In the genomic region with DNA sequence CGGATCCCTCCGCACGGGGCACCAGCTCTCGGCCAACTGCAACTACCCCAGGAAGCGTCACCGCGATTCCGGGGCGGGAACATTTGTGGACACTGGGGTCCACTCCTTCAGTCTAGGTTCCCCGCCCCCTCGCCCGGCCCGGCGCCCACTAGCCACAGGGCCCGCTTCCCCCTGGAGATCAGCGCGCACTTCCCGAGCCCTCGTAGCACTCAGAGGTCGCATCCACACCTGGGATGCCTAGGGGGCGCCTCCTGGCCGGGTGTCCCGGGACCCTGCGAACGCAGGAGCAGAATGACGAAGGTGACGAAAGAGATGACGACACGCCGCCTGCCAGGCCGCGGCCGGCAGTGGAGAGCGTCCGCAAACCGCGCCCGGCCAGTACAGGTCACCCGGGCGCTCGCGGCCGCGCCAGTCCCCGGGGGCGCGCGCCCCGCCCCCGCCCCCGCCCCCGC, we compare ENCODE assay signal across 8 cellular contexts. TPM values are rescaled to one million over a fixed set of nuclear protein-coding genes. Genes with fewer than 3 reads are reported as not detected.
DNase-seq lines count a peak whose midpoint lies in the region; ATAC-seq and TF ChIP-seq lines count a peak whose summit lies in the region.

No MANE protein-coding gene starts in this region.

- H3K9me3 ChIP-seq in SJSA1 (replicated peaks) (no peaks in the 10 kb centered on the region), testis (no peaks in the 10 kb centered on the region)

- no peaks in the 10 kb centered on the region for H3K27me3 ChIP-seq in SJSA1 (replicated peaks)
- no peaks in the 10 kb centered on the region for H3K27me3 ChIP-seq in testis

- H3K36me3 ChIP-seq in SJSA1 (peaks cover 4% of the 10 kb centered on the region), testis (ENCODE audit: low read depth, missing control alignments) (no peaks in the 10 kb centered on the region)

- peak; percentile 53 for DNase-seq in DMS153 (lab: John Stamatoyannopoulos, UW)
- peak; percentile 85 for DNase-seq in HT1080 (ENCODE audit: low read depth)
- DNase-seq in SJSA1 (ENCODE audit: low read depth in 1 of 2, low spot score in 2 of 2): peak; percentile 87 to 89
- DNase-seq in activated naive CD4-positive, alpha-beta T cell treated with anti-CD3 and anti-CD28 coated beads, Interleukin-2, amount 50 U/mL, for 16 hours: peak; percentile 76
- DNase-seq in glomerular visceral epithelial cell (ENCODE audit: extremely low spot score): peak; percentile 87
- peak; percentile 71 for DNase-seq in omental fat pad (ENCODE audit: low spot score)
- DNase-seq in testis: peak; percentile 89

- peak overlapping the region; percentile 91 for H3K27ac ChIP-seq in SJSA1
- H3K27ac ChIP-seq in testis: peak overlapping the region; percentile 91 to 95

- no peak for TF ChIP-seq CTCF in omental fat pad (IDR thresholded peaks at IDR 0.05)
- peak in 1 of 3 experiments; percentile 18 for TF ChIP-seq CTCF in testis (IDR thresholded peaks at IDR 0.05)

- 0% methylated on average over 3 to 20 of the region's 52 CpGs for WGBS in testis, 2 donors

- TF ChIP-seq POLR2A in testis (IDR thresholded peaks at IDR 0.05): no peak

- intact Hi-C loops in testis (cut with DNase I; ENCODE audit: low total_unique reads): no loop called here

- peak; percentile 71 for ATAC-seq in GM21381 (IDR thresholded peaks at IDR 0.05; ENCODE audit: unreplicated experiment)
- peak; percentile 87 for ATAC-seq in omental fat pad (ENCODE audit: low FRiP score)

- H3K4me3 ChIP-seq in SJSA1: peak overlapping the region; percentile 93
- H3K4me3 ChIP-seq in testis: peak overlapping the region; percentile 86 to 96

- H3K4me1 ChIP-seq in SJSA1 (replicated peaks) (peaks cover 24% of the 10 kb centered on the region), testis (peaks cover 10% of the 10 kb centered on the region)

RNA-seq across cellular contexts. Expression of gene AIG1, which starts 0.3 kb away (rescaled TPM):
- total RNA-seq in HT1080 (2014; rRNA removed; shearing (Covaris generic)): 30.8 and 33.7 TPM in 2 replicates
- polyA plus RNA-seq in HT1080 (2015; cell fraction: cytosol; rRNA removed): 63.1 and 77.8 TPM in 2 replicates
- polyA plus RNA-seq in HT1080 (2015; cell fraction: nucleus; rRNA removed): 49.3 and 55.7 TPM in 2 replicates
- 29.9 TPM in 2 replicates for total RNA-seq in SJSA1 (2014; rRNA removed; shearing (Covaris generic))
- 10 to 100 TPM; 18.1 to 47.3 (median 22.9) TPM for total RNA-seq in omental fat pad
- total RNA-seq in testis: 10 to 100 TPM; 50.7 to 57.9 TPM
- 39.6 TPM for polyA plus RNA-seq in testis (ENCODE audit: insufficient read depth, low read depth, low replicate concordance)

Comparison
In these comparisons a context has a peak if more than half of its experiments do, and no peak if none do; other contexts are left out.
1. Peak in every context shown above with its lines: DNase-seq, ATAC-seq, H3K4me3 ChIP-seq and H3K27ac ChIP-seq.